18 cellular contexts compared by ENCODE assay signal in genomic region chr2:70558195-70558808, GRCh38. TPM values are rescaled to one million over a fixed set of nuclear protein-coding genes. Genes with fewer than 3 reads are reported as not detected.
A peak's percentile ranks its signal among the peaks of the same experiment; 100 is the strongest.
DNase-seq lines count a peak whose midpoint lies in the region; ATAC-seq, FAIRE-seq and TF ChIP-seq lines count a peak whose summit lies in the region.
"Had no signal": no experiment of that assay in that cellular context is flagged by ENCODE, and none has a peak within 500 bp of the region (broad histone marks: within the 10 kb centered on the region; RNA-seq: fewer than 3 reads in every experiment).

No MANE protein-coding gene starts in this region.

- no peak for ATAC-seq in HG02759 (IDR thresholded peaks at IDR 0.05; ENCODE audit: unreplicated experiment)
- ATAC-seq: Right ventricle myocardium inferior had no signal

- H3K4me2 ChIP-seq in BLaER1 treated with 17β-estradiol and CSF1 and Interleukin-3, amounts not matched to agents 10 nM and 100 nM = peak overlapping the region; percentile 32 to 77 (median 57); a peak in 18 of 22 replicates
- no peak overlapping the region for H3K4me2 ChIP-seq in Loucy (ENCODE audit: low read depth, low read length, poor library complexity, severe bottlenecking)

- no peaks in the 10 kb centered on the region for H3K9me2 ChIP-seq in Loucy (replicated peaks; ENCODE audit: low read depth, low read length)

- no peaks in the 10 kb centered on the region for H3F3A ChIP-seq in Loucy (ENCODE audit: low read depth)

- H3K27me3 Mint-ChIP-seq in activated naive CD4-positive, alpha-beta T cell treated with anti-CD3 and anti-CD28 coated beads, Interleukin-2, amount 10 ng/mL, durations not matched to agents 7 days and 5 days = peaks cover 59% of the 10 kb centered on the region

- no peak overlapping the region for H3K27ac ChIP-seq in BLaER1 treated with 17β-estradiol and CSF1 and Interleukin-3, amounts not matched to agents 10 nM and 100 nM
- H3K27ac ChIP-seq in dorsolateral prefrontal cortex = peak overlapping the region in 55 of 59 donors; percentile 40 to 96 (median 88)
- H3K27ac ChIP-seq in small intestine (ENCODE audit: low read depth in 1 of 2, low read length in 1 of 2) = no peak overlapping the region
- H3K27ac ChIP-seq: C4-2B, KMS-11, Peyer's patch had no signal

- no peak for DNase-seq in dorsolateral prefrontal cortex
- peak; percentile 14 for DNase-seq in small intestine
- DNase-seq in activated naive CD4-positive, alpha-beta T cell treated with anti-CD3 and anti-CD28 coated beads, Interleukin-2, amount 10 ng/mL, durations not matched to agents 7 days and 5 days = no peak
- DNase-seq in HT-29 (ENCODE audit: low spot score) = no peak
- DNase-seq: NCI-H1417; NCI-H187; NCI-H2107; NCI-H2227 treated with DMSO at 0.1 percent for 48 hours; NCI-H524 treated with DMSO at 0.1 percent for 48 hours; NK-92 treated with Interleukin-12 subunit alpha and Interleukin-12 subunit beta, amount 100 ng/mL, for 24 hours; Peyer's patch had no signal

- CTCF ChIA-PET in activated naive CD4-positive, alpha-beta T cell treated with anti-CD3 and anti-CD28 coated beads, Interleukin-2, amount 10 ng/mL, durations not matched to agents 7 days and 5 days (lab: Charles Lee) = interaction anchor here (1.1 to 3.3 kb wide), 3 partner anchors 60 to 255 kb away, joined by 5 to 17 read pairs (median 8); no protein-coding TSS in a partner anchor

- peaks cover 0 to 2% (median 0%) of the 10 kb centered on the region in 11 experiments; a peak in 1 of 22 replicates for H4K20me1 ChIP-seq in BLaER1 treated with 17β-estradiol and CSF1 and Interleukin-3, amounts not matched to agents 10 nM and 100 nM
- no peaks in the 10 kb centered on the region for H4K20me1 ChIP-seq in Loucy (ENCODE audit: insufficient read depth, low read length, poor library complexity, severe bottlenecking)

- no peak for FAIRE-seq in small intestine (lab: Jason Lieb, UNC)
- FAIRE-seq: G401.6 had no signal

- WGBS in small intestine, 3 donors = 43 to 53% (median 48%) methylated on average over 5 of the region's 5 CpGs

- no peaks in the 10 kb centered on the region for H3K36me3 ChIP-seq in BLaER1 treated with 17β-estradiol and CSF1 and Interleukin-3, amounts not matched to agents 10 nM and 100 nM
- H3K36me3 ChIP-seq in Loucy (ENCODE audit: insufficient read depth, low read length) = no peaks in the 10 kb centered on the region
- no peaks in the 10 kb centered on the region for H3K36me3 ChIP-seq in small intestine (ENCODE audit: control insufficient read depth in 2 of 2, insufficient read depth in 2 of 2, low read length in 2 of 2)
- H3K36me3 ChIP-seq: Peyer's patch had no signal

- peaks cover 32 to 43% (median 38%) of the 10 kb centered on the region in 10 experiments for H3K4me1 ChIP-seq in BLaER1 treated with 17β-estradiol and CSF1 and Interleukin-3, amounts not matched to agents 10 nM and 100 nM
- H3K4me1 ChIP-seq in Loucy (ENCODE audit: insufficient read depth, low read length, poor library complexity, severe bottlenecking) = peaks cover 27% of the 10 kb centered on the region
- H3K4me1 ChIP-seq in small intestine (ENCODE audit: control insufficient read depth in 2 of 2, insufficient read depth in 1 of 2, low read depth in 1 of 2, low read length in 1 of 2) = peaks cover 0 to 2% of the 10 kb centered on the region in 2 donors

- peaks cover 3 to 21% (median 19%) of the 10 kb centered on the region in 11 experiments for H3K27me3 ChIP-seq in BLaER1 treated with 17β-estradiol and CSF1 and Interleukin-3, amounts not matched to agents 10 nM and 100 nM
- no peaks in the 10 kb centered on the region for H3K27me3 ChIP-seq in Loucy (ENCODE audit: insufficient read depth, low read length, poor library complexity, severe bottlenecking)
- H3K27me3 ChIP-seq in dorsolateral prefrontal cortex = peaks cover 0 to 38% (median 5%) of the 10 kb centered on the region in 45 donors
- no peaks in the 10 kb centered on the region for H3K27me3 ChIP-seq in small intestine (ENCODE audit: control insufficient read depth in 2 of 2, insufficient read depth in 2 of 2, low read length in 2 of 2)
- H3K27me3 ChIP-seq: Peyer's patch had no signal

- H3K36me3 Mint-ChIP-seq in activated naive CD4-positive, alpha-beta T cell treated with anti-CD3 and anti-CD28 coated beads, Interleukin-2, amount 10 ng/mL, durations not matched to agents 7 days and 5 days = no peaks in the 10 kb centered on the region

- no peaks in the 10 kb centered on the region for H3K79me2 ChIP-seq in Loucy (ENCODE audit: insufficient read depth, low read length)

- H3K9me3 Mint-ChIP-seq in activated naive CD4-positive, alpha-beta T cell treated with anti-CD3 and anti-CD28 coated beads, Interleukin-2, amount 10 ng/mL, durations not matched to agents 7 days and 5 days = no peaks in the 10 kb centered on the region

- no peak overlapping the region for H3K9ac ChIP-seq in BLaER1 treated with 17β-estradiol and CSF1 and Interleukin-3, amounts not matched to agents 10 nM and 100 nM
- H3K9ac ChIP-seq in Loucy (ENCODE audit: low read depth, low read length, poor library complexity, severe bottlenecking) = no peak overlapping the region
- H3K9ac ChIP-seq: KMS-11 had no signal

- H3K4me3 Mint-ChIP-seq in activated naive CD4-positive, alpha-beta T cell treated with anti-CD3 and anti-CD28 coated beads, Interleukin-2, amount 10 ng/mL, durations not matched to agents 7 days and 5 days = no peak overlapping the region

- peaks cover 15% of the 10 kb centered on the region for H3K4me1 Mint-ChIP-seq in activated naive CD4-positive, alpha-beta T cell treated with anti-CD3 and anti-CD28 coated beads, Interleukin-2, amount 10 ng/mL, durations not matched to agents 7 days and 5 days

- no peak overlapping the region for H3K4me3 ChIP-seq in BLaER1 treated with 17β-estradiol and CSF1 and Interleukin-3, amounts not matched to agents 10 nM and 100 nM
- H3K4me3 ChIP-seq in Loucy (ENCODE audit: low read length, poor library complexity, severe bottlenecking) (no peak overlapping the region), dorsolateral prefrontal cortex (no peak overlapping the region), small intestine (ENCODE audit: low read depth in 1 of 2, low read length in 2 of 2) (no peak overlapping the region)
- H3K4me3 ChIP-seq: Peyer's patch had no signal

- TF ChIP-seq CTCF in Loucy (conservative IDR thresholded peaks at IDR 0.05; ENCODE audit: low read length) (peak; percentile 43), dorsolateral prefrontal cortex (IDR thresholded peaks at IDR 0.05 in 54 of 56, conservative IDR thresholded peaks at IDR 0.05 in 2 of 56; ENCODE audit: low read depth in 1 of 56, partially characterized antibody in 56 of 56) (no peak)

- H3K27ac Mint-ChIP-seq in activated naive CD4-positive, alpha-beta T cell treated with anti-CD3 and anti-CD28 coated beads, Interleukin-2, amount 10 ng/mL, durations not matched to agents 7 days and 5 days = no peak overlapping the region

- intact Hi-C loops in dorsolateral prefrontal cortex (cut with DNase I) = loop anchor here in 1 of 2 donors (5.0 to 10.0 kb wide), 2 partner anchors 59 to 214 kb away; no protein-coding TSS in a partner anchor

- peaks cover 0 to 7% (median 0%) of the 10 kb centered on the region in 11 experiments; a peak in 2 of 22 replicates for H3K9me3 ChIP-seq in BLaER1 treated with 17β-estradiol and CSF1 and Interleukin-3, amounts not matched to agents 10 nM and 100 nM (replicated peaks in 1 of 11)
- H3K9me3 ChIP-seq in Loucy (ENCODE audit: insufficient read depth, low read depth, low read length) (no peaks in the 10 kb centered on the region), small intestine (ENCODE audit: control insufficient read depth, low read depth) (no peaks in the 10 kb centered on the region)
- H3K9me3 ChIP-seq: Peyer's patch had no signal

- 0 out of 2 replicates have a peak overlapping the region, but pooled peaks have one; percentile 3 for H2AFZ ChIP-seq in Loucy (ENCODE audit: low read length)

RNA-seq across cellular contexts. Expression of gene TGFA, which starts 4.7 kb away (rescaled TPM):
- 10 to 100 TPM in 79 of 120 experiments, 1 to 10 TPM in 41; 4.2 to 47.1 (median 12.5) TPM for total RNA-seq in dorsolateral prefrontal cortex
- 1 to 10 TPM; 6.3 to 9.6 (median 8.9) TPM for polyA plus RNA-seq in small intestine
- 37.5 and 43.3 TPM in 2 replicates for total RNA-seq in HT-29 (2014; rRNA removed; shearing (Covaris generic))

Comparison
In these comparisons a context has a peak if more than half of its experiments do, and no peak if none do; other contexts are left out.
1. H3K27ac ChIP-seq: peak in dorsolateral prefrontal cortex (55 of 59); none in BLaER1 treated with 17β-estradiol and CSF1 and Interleukin-3, amounts not matched to agents 10 nM and 100 nM (0 of 11) and small intestine (0 of 2).